In genomic region chr13:42354246-42355117, GRCh38 we compare ENCODE assay signal across 8 cellular contexts.
A peak's percentile ranks its signal among the peaks of the same experiment; 100 is the strongest.
DNase-seq lines count a peak whose midpoint lies in the region; ATAC-seq and FAIRE-seq lines count a peak whose summit lies in the region.

No MANE protein-coding gene starts in this region.

- H3K27me3 ChIP-seq in CD4-positive, alpha-beta memory T cell (ENCODE audit: insufficient read depth, low read length), result no peaks in the 10 kb centered on the region

- peak overlapping the region in 1 of 2 donors; percentile 10 for H3K4me3 ChIP-seq in CD4-positive, alpha-beta memory T cell (ENCODE audit: low read length in 2 of 2)

- no peaks in the 10 kb centered on the region for H3K9me3 Mint-ChIP-seq in CD4-positive, alpha-beta memory T cell

- peak overlapping the region; percentile 56 to 86 (median 74) for H3K4me3 Mint-ChIP-seq in CD4-positive, alpha-beta memory T cell

- no peaks in the 10 kb centered on the region for H3K9me3 ChIP-seq in CD4-positive, alpha-beta memory T cell (ENCODE audit: control insufficient read depth in 1 of 2, low read length in 2 of 2)

- no peaks in the 10 kb centered on the region for H3K36me3 Mint-ChIP-seq in CD4-positive, alpha-beta memory T cell

- H3K36me3 ChIP-seq in CD4-positive, alpha-beta memory T cell (ENCODE audit: insufficient read depth, low read length), result no peaks in the 10 kb centered on the region

- peak; percentile 93 for FAIRE-seq in GM19239 (lab: Jason Lieb, UNC)

- no peaks in the 10 kb centered on the region for H3K27me3 Mint-ChIP-seq in CD4-positive, alpha-beta memory T cell

- H3K27ac Mint-ChIP-seq in CD4-positive, alpha-beta memory T cell, result peak overlapping the region; percentile 91 to 99 (median 93)

- peak; percentile 27 to 52 (median 37) for DNase-seq in CD4-positive, alpha-beta memory T cell
- DNase-seq in GM19239 (ENCODE audit: insufficient read length, low spot score) (no peak), fibroblast of peridontal ligament (ENCODE audit: extremely low read depth) (peak; percentile 22), GOT3 (lab: John Stamatoyannopoulos, UW) (no peak), NCI-H1694 treated with DMSO at 0.1 percent for 48 hours (lab: John Stamatoyannopoulos, UW) (no peak)
- DNase-seq in activated CD4-positive, alpha-beta T cell treated with anti-CD3 and anti-CD28 coated beads for 4 hours, result peak; percentile 34 to 42
- peak; percentile 36 for DNase-seq in stimulated activated naive CD8-positive, alpha-beta T cell treated with anti-CD3 and anti-CD28 coated beads, Interleukin-15, Interleukin-2, amounts not matched to agents 100 U/mL and 50 U/mL, for 24 hours

- H3K27ac ChIP-seq in CD4-positive, alpha-beta memory T cell (ENCODE audit: low read depth, low read length), result peak overlapping the region; percentile 54

- peaks cover 28 to 46% (median 38%) of the 10 kb centered on the region in 4 donors for H3K4me1 Mint-ChIP-seq in CD4-positive, alpha-beta memory T cell

- CTCF ChIA-PET in CD4-positive, alpha-beta memory T cell (lab: Charles Lee; ENCODE audit: partially characterized antibody), result interaction anchor here (0.6 to 3.1 kb wide), 18 partner anchors 10 to 241 kb away, joined by 3 to 29 read pairs (median 4); partner anchors contain the start of gene TNFSF11

- intact Hi-C loops in CD4-positive, alpha-beta memory T cell (cut with micrococcal nuclease), result loop anchor here (1.0 to 10.0 kb wide), 9 partner anchors 20 to 241 kb away; partner anchors contain the start of genes AKAP11 and TNFSF11

- POLR2A ChIA-PET in CD4-positive, alpha-beta memory T cell (lab: Charles Lee; ENCODE audit: partially characterized antibody), result interaction anchor here (0.7 to 1.9 kb wide), 13 partner anchors 15 to 123 kb away, joined by 3 to 48 read pairs (median 4); no protein-coding TSS in a partner anchor

- ATAC-seq in HG03175 (IDR thresholded peaks at IDR 0.05; ENCODE audit: unreplicated experiment), result peak; percentile 70
- ATAC-seq in stimulated activated naive CD8-positive, alpha-beta T cell treated with anti-CD3 and anti-CD28 coated beads, Interleukin-15, Interleukin-2, amounts not matched to agents 100 U/mL and 50 U/mL, for 24 hours, result peak; percentile 69

- H3K4me1 ChIP-seq in CD4-positive, alpha-beta memory T cell (ENCODE audit: insufficient read depth, low read length), result peaks cover 43% of the 10 kb centered on the region

Comparison
In these comparisons a context has a peak if more than half of its experiments do, and no peak if none do; other contexts are left out.
1. DNase-seq: peak in CD4-positive, alpha-beta memory T cell (5 of 5), activated CD4-positive, alpha-beta T cell treated with anti-CD3 and anti-CD28 coated beads for 4 hours (2 of 2), fibroblast of peridontal ligament (single experiment) and stimulated activated naive CD8-positive, alpha-beta T cell treated with anti-CD3 and anti-CD28 coated beads, Interleukin-15, Interleukin-2, amounts not matched to agents 100 U/mL and 50 U/mL, for 24 hours (single experiment); none in GM19239 (single experiment), GOT3 (single experiment) and NCI-H1694 treated with DMSO at 0.1 percent for 48 hours (single experiment).